In the genomic region with DNA sequence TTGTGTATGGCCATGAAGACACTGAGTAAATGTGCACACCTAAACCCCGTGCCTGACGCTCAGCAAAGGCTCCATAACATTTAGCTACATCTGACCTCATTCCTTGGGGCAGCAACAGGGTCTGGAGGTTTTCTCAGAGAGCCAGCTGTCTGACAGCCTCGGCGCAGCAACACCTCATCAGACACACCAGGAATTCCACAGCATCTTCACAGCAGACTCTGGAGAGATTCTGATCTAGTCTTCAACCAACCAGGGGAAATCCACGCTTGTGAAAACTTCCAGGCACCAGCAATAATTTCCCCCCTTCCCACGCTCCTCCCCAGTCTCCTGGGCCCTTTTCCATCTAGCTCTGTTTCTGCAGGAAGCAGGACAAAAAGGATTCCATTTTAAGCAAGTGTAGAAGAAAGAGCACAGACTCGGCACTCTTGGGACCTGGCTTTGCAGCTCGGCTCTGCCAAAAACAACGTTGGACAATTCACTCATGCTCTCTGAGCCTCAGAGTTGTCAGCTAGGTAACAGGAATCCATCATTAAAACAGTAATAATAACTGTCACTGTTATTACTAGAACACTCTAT, we compare ENCODE assay signal across 25 cellular contexts. TPM values are rescaled to one million over a fixed set of nuclear protein-coding genes. Genes with fewer than 3 reads are reported as not detected.
DNase-seq lines count a peak whose midpoint lies in the region; ATAC-seq, FAIRE-seq and TF ChIP-seq lines count a peak whose summit lies in the region.
"Had no signal": no experiment of that assay in that cellular context is flagged by ENCODE, and none has a peak within 500 bp of the region (broad histone marks: within the 10 kb centered on the region; RNA-seq: fewer than 3 reads in every experiment).

No MANE protein-coding gene starts in this region.

- in situ Hi-C loops in HAP-1 (cut with MboI; ENCODE audit: low sequenced_read_pairs): loop anchor here (25.0 kb wide), 1 partner anchor 558 kb away; no protein-coding TSS in a partner anchor

- H3K36me3 Mint-ChIP-seq in neural progenitor cell: no peaks in the 10 kb centered on the region
- no peaks in the 10 kb centered on the region for H3K36me3 Mint-ChIP-seq in stimulated activated naive B cell treated with anti-CD40 and anti-IgM and Interleukin-4, amounts not matched to agents 10 μg/mL and 1 μg/mL and 100 μg/mL, for 72 hours
- H3K36me3 Mint-ChIP-seq: activated naive CD4-positive, alpha-beta T cell treated with anti-CD3 and anti-CD28 coated beads, Interleukin-2, amount 50 U/mL, for 72 hours had no signal

- H3K79me2 ChIP-seq in neural progenitor cell (ENCODE audit: low read depth): no peaks in the 10 kb centered on the region

- peak; percentile 93 for FAIRE-seq in bronchial epithelial cell (lab: Jason Lieb, UNC)
- FAIRE-seq: GM19239, HepG2 had no signal

- no peak overlapping the region for H3K9ac ChIP-seq in neural progenitor cell

- H3K9me3 Mint-ChIP-seq in neural progenitor cell: no peaks in the 10 kb centered on the region
- peaks cover 4 to 6% of the 10 kb centered on the region in 2 donors for H3K9me3 Mint-ChIP-seq in stimulated activated naive B cell treated with anti-CD40 and anti-IgM and Interleukin-4, amounts not matched to agents 10 μg/mL and 1 μg/mL and 100 μg/mL, for 72 hours
- H3K9me3 Mint-ChIP-seq: activated naive CD4-positive, alpha-beta T cell treated with anti-CD3 and anti-CD28 coated beads, Interleukin-2, amount 50 U/mL, for 72 hours; activated T-helper 17 cell treated with anti-CD3 and anti-CD28 coated beads, Interleukin-2, amount 50 U/mL, for 72 hours; stimulated activated naive CD8-positive, alpha-beta T cell treated with anti-CD3 and anti-CD28 coated beads, Interleukin-15, Interleukin-2, amounts not matched to agents 100 ng/mL and 50 ng/mL, for 24 hours had no signal

- H3F3A ChIP-seq in neural progenitor cell (ENCODE audit: low read depth): no peaks in the 10 kb centered on the region

- peak; percentile 34 to 84 (median 76) for ATAC-seq in heart right ventricle
- ATAC-seq in upper lobe of right lung: no peak
- no peak for ATAC-seq in stimulated activated naive B cell treated with anti-CD40 and anti-IgM and Interleukin-4, amounts not matched to agents 10 μg/mL and 1 μg/mL and 100 μg/mL, for 72 hours (replicated peaks)
- ATAC-seq: activated naive CD4-positive, alpha-beta T cell treated with anti-CD3 and anti-CD28 coated beads, Interleukin-2, amount 50 U/mL, for 72 hours; activated T-helper 17 cell treated with anti-CD3 and anti-CD28 coated beads, Interleukin-2, amount 50 U/mL, for 72 hours; esophagus mucosa; HepG2; left lobe of liver; T-helper 17 cell had no signal

- H3K36me3 ChIP-seq in bronchial epithelial cell (ENCODE audit: control insufficient read depth, insufficient read depth, low read length): no peaks in the 10 kb centered on the region
- H3K36me3 ChIP-seq in heart right ventricle: no peaks in the 10 kb centered on the region
- H3K36me3 ChIP-seq in neural progenitor cell: no peaks in the 10 kb centered on the region
- no peaks in the 10 kb centered on the region for H3K36me3 ChIP-seq in upper lobe of right lung
- no peaks in the 10 kb centered on the region for H3K36me3 ChIP-seq in HAP-1 (replicated peaks)
- H3K36me3 ChIP-seq: Peyer's patch, upper lobe of left lung had no signal

- intact Hi-C loops in heart right ventricle (cut with DNase I) (no loop called here), upper lobe of right lung (cut with DNase I) (no loop called here)

- no peaks in the 10 kb centered on the region for H3K4me1 Mint-ChIP-seq in neural progenitor cell
- no peaks in the 10 kb centered on the region for H3K4me1 Mint-ChIP-seq in stimulated activated naive B cell treated with anti-CD40 and anti-IgM and Interleukin-4, amounts not matched to agents 10 μg/mL and 1 μg/mL and 100 μg/mL, for 72 hours
- H3K4me1 Mint-ChIP-seq: activated T-helper 17 cell treated with anti-CD3 and anti-CD28 coated beads, Interleukin-2, amount 50 U/mL, for 72 hours had no signal

- no peaks in the 10 kb centered on the region for H3K27me3 ChIP-seq in bronchial epithelial cell (ENCODE audit: control insufficient read depth, insufficient read depth, low read length)
- no peaks in the 10 kb centered on the region for H3K27me3 ChIP-seq in heart right ventricle
- H3K27me3 ChIP-seq in neural progenitor cell: no peaks in the 10 kb centered on the region
- H3K27me3 ChIP-seq in upper lobe of right lung: no peaks in the 10 kb centered on the region
- no peaks in the 10 kb centered on the region for H3K27me3 ChIP-seq in HAP-1 (ENCODE audit: low read depth)
- H3K27me3 ChIP-seq: Peyer's patch, upper lobe of left lung had no signal

- no peak overlapping the region for H3K4me3 Mint-ChIP-seq in neural progenitor cell
- no peak overlapping the region for H3K4me3 Mint-ChIP-seq in stimulated activated naive B cell treated with anti-CD40 and anti-IgM and Interleukin-4, amounts not matched to agents 10 μg/mL and 1 μg/mL and 100 μg/mL, for 72 hours
- H3K4me3 Mint-ChIP-seq: activated CD4-positive, alpha-beta T cell treated with anti-CD3 and anti-CD28 coated beads, Interleukin-2, amount 10 ng/mL, durations not matched to agents 7 days and 5 days; activated T-helper 17 cell treated with anti-CD3 and anti-CD28 coated beads, Interleukin-2, amount 50 U/mL, for 72 hours; CD14-positive monocyte; stimulated activated naive CD8-positive, alpha-beta T cell treated with anti-CD3 and anti-CD28 coated beads, Interleukin-15, Interleukin-2, amounts not matched to agents 100 ng/mL and 50 ng/mL, for 24 hours; T-helper 17 cell had no signal

- H4K20me1 ChIP-seq in neural progenitor cell (ENCODE audit: low read depth): no peaks in the 10 kb centered on the region

- H3K27ac ChIP-seq in heart right ventricle (peak overlapping the region in 9 of 10 donors; percentile 26 to 80 (median 52)), neural progenitor cell (no peak overlapping the region), upper lobe of right lung (peak overlapping the region; percentile 12)
- H3K27ac ChIP-seq: HL-60 had no signal

- no peak overlapping the region for H2AFZ ChIP-seq in neural progenitor cell (replicated peaks)

- WGBS in heart right ventricle, 2 donors: 39 to 42% methylated on average over 9 of the region's 9 CpGs

- peak overlapping the region; percentile 32 for H3K27ac Mint-ChIP-seq in neural progenitor cell
- no peak overlapping the region for H3K27ac Mint-ChIP-seq in stimulated activated naive B cell treated with anti-CD40 and anti-IgM and Interleukin-4, amounts not matched to agents 10 μg/mL and 1 μg/mL and 100 μg/mL, for 72 hours
- H3K27ac Mint-ChIP-seq: activated CD4-positive, alpha-beta T cell treated with anti-CD3 and anti-CD28 coated beads, Interleukin-2, amount 10 ng/mL, durations not matched to agents 7 days and 5 days; activated naive CD4-positive, alpha-beta T cell treated with anti-CD3 and anti-CD28 coated beads, Interleukin-2, amount 50 U/mL, for 72 hours; activated T-helper 17 cell treated with anti-CD3 and anti-CD28 coated beads, Interleukin-2, amount 50 U/mL, for 72 hours; stimulated activated naive CD8-positive, alpha-beta T cell treated with anti-CD3 and anti-CD28 coated beads, Interleukin-15, Interleukin-2, amounts not matched to agents 100 ng/mL and 50 ng/mL, for 24 hours; T-helper 17 cell had no signal

- TF ChIP-seq CTCF in bronchial epithelial cell (IDR thresholded peaks at IDR 0.05; ENCODE audit: insufficient read depth, low read length, severe bottlenecking): no peak
- no peak for TF ChIP-seq CTCF in heart right ventricle (IDR thresholded peaks at IDR 0.05)
- no peak for TF ChIP-seq CTCF in neural progenitor cell (IDR thresholded peaks at IDR 0.05)
- no peak for TF ChIP-seq CTCF in upper lobe of right lung (IDR thresholded peaks at IDR 0.05)

- H3K27me3 Mint-ChIP-seq in neural progenitor cell (ENCODE audit: insufficient read depth, low read depth): peaks cover 6% of the 10 kb centered on the region
- no peaks in the 10 kb centered on the region for H3K27me3 Mint-ChIP-seq in stimulated activated naive B cell treated with anti-CD40 and anti-IgM and Interleukin-4, amounts not matched to agents 10 μg/mL and 1 μg/mL and 100 μg/mL, for 72 hours
- H3K27me3 Mint-ChIP-seq: activated CD4-positive, alpha-beta T cell treated with anti-CD3 and anti-CD28 coated beads, Interleukin-2, amount 10 ng/mL, durations not matched to agents 7 days and 5 days; activated T-helper 17 cell treated with anti-CD3 and anti-CD28 coated beads, Interleukin-2, amount 50 U/mL, for 72 hours; stimulated activated naive CD8-positive, alpha-beta T cell treated with anti-CD3 and anti-CD28 coated beads, Interleukin-15, Interleukin-2, amounts not matched to agents 100 ng/mL and 50 ng/mL, for 24 hours; T-helper 17 cell had no signal

- H3K9me3 ChIP-seq in heart right ventricle (peaks cover 0 to 16% (median 7%) of the 10 kb centered on the region in 11 donors), neural progenitor cell (ENCODE audit: low read depth) (no peaks in the 10 kb centered on the region), upper lobe of right lung (no peaks in the 10 kb centered on the region), HAP-1 (no peaks in the 10 kb centered on the region)
- H3K9me3 ChIP-seq: Peyer's patch had no signal

- H3K4me1 ChIP-seq in heart right ventricle (peaks cover 0 to 42% (median 16%) of the 10 kb centered on the region in 9 donors), neural progenitor cell (no peaks in the 10 kb centered on the region), upper lobe of right lung (no peaks in the 10 kb centered on the region), HAP-1 (no peaks in the 10 kb centered on the region)
- H3K4me1 ChIP-seq: Peyer's patch had no signal

- no peak overlapping the region for H3K4me2 ChIP-seq in neural progenitor cell

- H3K4me3 ChIP-seq in bronchial epithelial cell (ENCODE audit: low read depth, low read length): no peak overlapping the region
- H3K4me3 ChIP-seq in heart right ventricle: no peak overlapping the region
- H3K4me3 ChIP-seq in neural progenitor cell: no peak overlapping the region
- no peak overlapping the region for H3K4me3 ChIP-seq in upper lobe of right lung
- H3K4me3 ChIP-seq in HAP-1: no peak overlapping the region
- H3K4me3 ChIP-seq: Peyer's patch, upper lobe of left lung had no signal

- DNase-seq in bronchial epithelial cell (ENCODE audit: low read depth) (no peak), heart right ventricle (peak; percentile 19 to 61), neural progenitor cell (ENCODE audit: low spot score) (no peak), upper lobe of right lung (no peak), NCI-H526 (lab: John Stamatoyannopoulos, UW) (no peak), HAP-1 (ENCODE audit: low spot score in 2 of 2) (no peak)
- DNase-seq in stimulated activated naive B cell treated with anti-CD40 and anti-IgM and Interleukin-4, amounts not matched to agents 10 μg/mL and 1 μg/mL and 100 μg/mL, for 72 hours: no peak
- DNase-seq: activated CD4-positive, alpha-beta T cell treated with anti-CD3 and anti-CD28 coated beads, Interleukin-2, amount 10 ng/mL, durations not matched to agents 7 days and 5 days; effector memory CD4-positive, alpha-beta T cell; NCI-H2081 treated with DMSO at 0.1 percent for 48 hours; NCI-H446 treated with DMSO at 0.1 percent for 48 hours; NK-92 treated with Interleukin-12 subunit alpha and Interleukin-12 subunit beta, amount 100 ng/mL, for 24 hours; Peyer's patch; stimulated activated CD4-positive, alpha-beta T cell treated with anti-CD3 and anti-CD28 coated beads, Interleukin-4, amount 100 ng/mL, for 24 hours; T-helper 17 cell; upper lobe of left lung had no signal

RNA-seq across cellular contexts. Expression of a gene that starts 44.3 kb away (rescaled TPM):
- 73.5 and 100 TPM in 2 replicates for total RNA-seq in bronchial epithelial cell
- 100 to 1,000 TPM; 207 to 307 (median 228) TPM for total RNA-seq in heart right ventricle
- polyA plus RNA-seq in heart right ventricle: 100 to 1,000 TPM; 158 to 236 TPM
- total RNA-seq in neural progenitor cell (ENCODE audit: low replicate concordance): 134 and 198 TPM in 2 replicates
- 237 TPM for total RNA-seq in upper lobe of right lung

Comparison
In these comparisons a context has a peak if more than half of its experiments do, and no peak if none do; other contexts are left out.
1. DNase-seq: peak in heart right ventricle (2 of 2); none in bronchial epithelial cell (single experiment), neural progenitor cell (single experiment), upper lobe of right lung (single experiment), NCI-H526 (0 of 2), stimulated activated naive B cell treated with anti-CD40 and anti-IgM and Interleukin-4, amounts not matched to agents 10 μg/mL and 1 μg/mL and 100 μg/mL, for 72 hours (single experiment) and HAP-1 (0 of 2).
2. ATAC-seq: peak in heart right ventricle (8 of 8); none in upper lobe of right lung (single experiment) and stimulated activated naive B cell treated with anti-CD40 and anti-IgM and Interleukin-4, amounts not matched to agents 10 μg/mL and 1 μg/mL and 100 μg/mL, for 72 hours (0 of 2).